Comparison of ENCODE assay signal across 10 cellular contexts in genomic region chr19:35710784-35711723, GRCh38. TPM values are rescaled to one million over a fixed set of nuclear protein-coding genes. Genes with fewer than 3 reads are reported as not detected.
A peak's percentile ranks its signal among the peaks of the same experiment; 100 is the strongest.
DNase-seq lines count a peak whose midpoint lies in the region; ATAC-seq lines count a peak whose summit lies in the region.
"Had no signal": no experiment of that assay in that cellular context is flagged by ENCODE, and none has a peak within 500 bp of the region (broad histone marks: within the 10 kb centered on the region; RNA-seq: fewer than 3 reads in every experiment).

No MANE protein-coding gene starts in this region.

- no peaks in the 10 kb centered on the region for H3K9me3 Mint-ChIP-seq in activated T-helper 1 cell treated with anti-CD3 and anti-CD28 coated beads, Interleukin-12 subunit alpha, Interleukin-12 subunit beta, Interleukin-2, Interleukin-4 antibody, amounts not matched to agents 30 ng/mL and 10 ng/mL and 1 ng/mL, durations not matched to agents 14 hours and 24 hours and 36 hours

- H3K4me3 Mint-ChIP-seq in activated T-helper 1 cell treated with anti-CD3 and anti-CD28 coated beads, Interleukin-12 subunit alpha, Interleukin-12 subunit beta, Interleukin-2, Interleukin-4 antibody, amounts not matched to agents 30 ng/mL and 10 ng/mL and 1 ng/mL, durations not matched to agents 14 hours and 24 hours and 36 hours, result peak overlapping the region; percentile 63

- peaks cover 46% of the 10 kb centered on the region for H3K4me1 Mint-ChIP-seq in activated T-helper 1 cell treated with anti-CD3 and anti-CD28 coated beads, Interleukin-12 subunit alpha, Interleukin-12 subunit beta, Interleukin-2, Interleukin-4 antibody, amounts not matched to agents 30 ng/mL and 10 ng/mL and 1 ng/mL, durations not matched to agents 14 hours and 24 hours and 36 hours (ENCODE audit: low read depth)

- H3K36me3 Mint-ChIP-seq in activated T-helper 1 cell treated with anti-CD3 and anti-CD28 coated beads, Interleukin-12 subunit alpha, Interleukin-12 subunit beta, Interleukin-2, Interleukin-4 antibody, amounts not matched to agents 30 ng/mL and 10 ng/mL and 1 ng/mL, durations not matched to agents 14 hours and 24 hours and 36 hours (ENCODE audit: low read depth), result peaks cover 18% of the 10 kb centered on the region

- peak; percentile 31 for ATAC-seq in HG03378 (IDR thresholded peaks at IDR 0.05; ENCODE audit: unreplicated experiment)

- no peaks in the 10 kb centered on the region for H3K27me3 Mint-ChIP-seq in activated T-helper 1 cell treated with anti-CD3 and anti-CD28 coated beads, Interleukin-12 subunit alpha, Interleukin-12 subunit beta, Interleukin-2, Interleukin-4 antibody, amounts not matched to agents 30 ng/mL and 10 ng/mL and 1 ng/mL, durations not matched to agents 14 hours and 24 hours and 36 hours (ENCODE audit: insufficient read depth)

- intact Hi-C loops in activated T-helper 1 cell treated with anti-CD3 and anti-CD28 coated beads, Interleukin-12 subunit alpha, Interleukin-12 subunit beta, Interleukin-2, Interleukin-4 antibody, amounts not matched to agents 30 ng/mL and 10 ng/mL and 1 ng/mL, durations not matched to agents 14 hours and 24 hours and 36 hours (cut with micrococcal nuclease), result loop anchor here (1.0 to 2.0 kb wide), 3 partner anchors 9 to 188 kb away; no protein-coding TSS in a partner anchor

- DNase-seq in NCI-H2171 treated with DMSO at 0.1 percent for 48 hours (lab: John Stamatoyannopoulos, UW) (peak; percentile 9), NCI-H2171 (lab: John Stamatoyannopoulos, UW) (no peak), AG08396 (ENCODE audit: low spot score) (no peak), T1000 (lab: John Stamatoyannopoulos, UW) (no peak), midbrain (lab: John Stamatoyannopoulos, UW) (no peak)
- peak; percentile 63 for DNase-seq in activated T-helper 1 cell treated with anti-CD3 and anti-CD28 coated beads, Interleukin-12 subunit alpha, Interleukin-12 subunit beta, Interleukin-2, Interleukin-4 antibody, amounts not matched to agents 30 ng/mL and 10 ng/mL and 1 ng/mL, durations not matched to agents 14 hours and 24 hours and 36 hours (ENCODE audit: low spot score)
- peak; percentile 84 for DNase-seq in stimulated activated CD8-positive, alpha-beta memory T cell treated with anti-CD3 and anti-CD28 coated beads, Interleukin-4, amount 100 ng/mL, for 48 hours
- DNase-seq: NCI-H748 treated with DMSO at 0.1 percent for 48 hours had no signal

- H3K27ac Mint-ChIP-seq in activated T-helper 1 cell treated with anti-CD3 and anti-CD28 coated beads, Interleukin-12 subunit alpha, Interleukin-12 subunit beta, Interleukin-2, Interleukin-4 antibody, amounts not matched to agents 30 ng/mL and 10 ng/mL and 1 ng/mL, durations not matched to agents 14 hours and 24 hours and 36 hours, result peak overlapping the region; percentile 95

RNA-seq across cellular contexts. Expression of gene ZBTB32, which starts 6.7 kb away (rescaled TPM):
- total RNA-seq in activated T-helper 1 cell treated with anti-CD3 and anti-CD28 coated beads, Interleukin-12 subunit alpha, Interleukin-12 subunit beta, Interleukin-2, Interleukin-4 antibody, amounts not matched to agents 30 ng/mL and 10 ng/mL and 1 ng/mL, durations not matched to agents 14 hours and 24 hours and 36 hours, result 126 TPM in 2 replicates
- total RNA-seq: A172 had no signal

RNA-seq across cellular contexts. Expression of gene KMT2B, which starts 6.7 kb away (rescaled TPM):
- 61.9 and 65.2 TPM in 2 replicates for total RNA-seq in activated T-helper 1 cell treated with anti-CD3 and anti-CD28 coated beads, Interleukin-12 subunit alpha, Interleukin-12 subunit beta, Interleukin-2, Interleukin-4 antibody, amounts not matched to agents 30 ng/mL and 10 ng/mL and 1 ng/mL, durations not matched to agents 14 hours and 24 hours and 36 hours

RNA-seq across cellular contexts. Expression of gene IGFLR1, which starts 31.2 kb away (rescaled TPM):
- 105 and 106 TPM in 2 replicates for total RNA-seq in activated T-helper 1 cell treated with anti-CD3 and anti-CD28 coated beads, Interleukin-12 subunit alpha, Interleukin-12 subunit beta, Interleukin-2, Interleukin-4 antibody, amounts not matched to agents 30 ng/mL and 10 ng/mL and 1 ng/mL, durations not matched to agents 14 hours and 24 hours and 36 hours

RNA-seq across cellular contexts. Expression of gene U2AF1L4, which starts 34.2 kb away (rescaled TPM):
- total RNA-seq in activated T-helper 1 cell treated with anti-CD3 and anti-CD28 coated beads, Interleukin-12 subunit alpha, Interleukin-12 subunit beta, Interleukin-2, Interleukin-4 antibody, amounts not matched to agents 30 ng/mL and 10 ng/mL and 1 ng/mL, durations not matched to agents 14 hours and 24 hours and 36 hours, result 28.1 and 29.7 TPM in 2 replicates

RNA-seq across cellular contexts. Expression of gene PSENEN, which starts 34.4 kb away (rescaled TPM):
- total RNA-seq in activated T-helper 1 cell treated with anti-CD3 and anti-CD28 coated beads, Interleukin-12 subunit alpha, Interleukin-12 subunit beta, Interleukin-2, Interleukin-4 antibody, amounts not matched to agents 30 ng/mL and 10 ng/mL and 1 ng/mL, durations not matched to agents 14 hours and 24 hours and 36 hours, result 50.6 and 54.6 TPM in 2 replicates

Comparison
In these comparisons a context has a peak if more than half of its experiments do, and no peak if none do; other contexts are left out.
1. DNase-seq: peak in NCI-H2171 treated with DMSO at 0.1 percent for 48 hours (single experiment), activated T-helper 1 cell treated with anti-CD3 and anti-CD28 coated beads, Interleukin-12 subunit alpha, Interleukin-12 subunit beta, Interleukin-2, Interleukin-4 antibody, amounts not matched to agents 30 ng/mL and 10 ng/mL and 1 ng/mL, durations not matched to agents 14 hours and 24 hours and 36 hours (single experiment) and stimulated activated CD8-positive, alpha-beta memory T cell treated with anti-CD3 and anti-CD28 coated beads, Interleukin-4, amount 100 ng/mL, for 48 hours (single experiment); none in NCI-H2171 (single experiment), AG08396 (single experiment), T1000 (single experiment) and midbrain (single experiment).